In the genomic region with DNA sequence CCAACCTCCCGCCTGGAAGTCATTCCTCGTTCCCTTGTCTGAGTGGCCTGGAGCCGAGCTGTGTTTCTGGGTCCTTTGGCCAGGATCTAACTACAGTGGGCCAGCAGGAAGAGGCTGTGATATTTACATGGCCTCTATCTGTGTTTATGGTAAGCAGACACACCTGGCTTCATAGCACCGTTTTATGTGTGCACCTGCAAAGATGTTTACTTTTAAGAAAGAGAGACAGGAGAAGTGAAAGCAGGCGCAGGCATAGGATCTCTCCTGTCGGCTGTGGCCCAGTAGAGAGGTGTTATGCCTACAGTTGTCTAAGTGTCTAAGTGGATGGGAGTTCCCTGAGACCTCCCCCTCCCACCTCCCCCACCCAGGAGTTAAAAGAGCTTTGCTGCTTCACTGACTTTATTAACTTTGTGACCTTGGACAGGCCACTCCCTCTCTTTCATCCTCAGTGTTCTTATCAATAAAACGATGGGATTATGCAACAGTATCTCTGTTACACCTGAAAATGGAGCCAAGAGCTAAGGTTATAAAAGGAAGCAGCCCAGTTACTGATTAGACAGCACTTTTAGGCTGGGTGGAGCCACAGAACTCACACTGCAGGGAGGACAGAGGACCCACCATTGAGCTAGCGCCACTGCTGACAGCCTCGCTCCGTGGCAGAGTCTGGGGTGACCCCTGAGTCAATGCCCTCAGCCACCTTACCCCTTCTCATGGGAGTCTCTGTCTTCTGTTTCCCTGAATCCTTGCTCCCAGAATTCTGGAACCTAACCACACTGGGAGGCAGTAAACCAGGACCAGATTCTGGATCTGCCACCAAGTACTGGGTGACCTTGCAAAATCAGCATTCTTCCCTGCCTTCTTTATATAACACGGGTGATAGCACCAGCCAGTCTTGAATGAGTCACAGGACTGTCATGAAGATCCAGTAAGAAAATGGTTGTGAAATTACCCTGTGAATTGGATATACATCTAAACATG, we compare ENCODE assay signal across 8 cellular contexts. TPM values are rescaled to one million over a fixed set of nuclear protein-coding genes. Genes with fewer than 3 reads are reported as not detected.
A peak's percentile ranks its signal among the peaks of the same experiment; 100 is the strongest.
DNase-seq lines count a peak whose midpoint lies in the region; ATAC-seq and TF ChIP-seq lines count a peak whose summit lies in the region.

No MANE protein-coding gene starts in this region.

- peak overlapping the region; percentile 7 to 87 (median 76) for H3K27ac ChIP-seq in heart left ventricle
- peak overlapping the region; percentile 88 to 93 (median 92) for H3K27ac ChIP-seq in transverse colon

- H3K9me3 ChIP-seq in heart left ventricle (no peaks in the 10 kb centered on the region), transverse colon (no peaks in the 10 kb centered on the region)

- no peaks in the 10 kb centered on the region for H3K9me3 Mint-ChIP-seq in activated naive CD8-positive, alpha-beta T cell treated with anti-CD3 and anti-CD28 coated beads for 36 hours
- no peaks in the 10 kb centered on the region for H3K9me3 Mint-ChIP-seq in activated CD8-positive, alpha-beta memory T cell treated with anti-CD3 and anti-CD28 coated beads, Interleukin-2, amount 10 ng/mL, durations not matched to agents 7 days and 5 days (ENCODE audit: low read depth)

- peak; percentile 37 for ATAC-seq in GM18868 (IDR thresholded peaks at IDR 0.05; ENCODE audit: unreplicated experiment)
- peak; percentile 67 to 88 (median 82) for ATAC-seq in heart left ventricle
- no peak for ATAC-seq in activated CD8-positive, alpha-beta memory T cell treated with anti-CD3 and anti-CD28 coated beads, Interleukin-2, amount 10 ng/mL, durations not matched to agents 7 days and 5 days

- DNase-seq in HK-2 (ENCODE audit: unreplicated experiment), result peak; percentile 21
- DNase-seq in OCI-M1 (lab: John Stamatoyannopoulos, UW), result peak; percentile 52
- DNase-seq in heart left ventricle, result peak in 2 of 5 donors; percentile 45 to 73
- DNase-seq in transverse colon, result peak; percentile 84
- no peak for DNase-seq in NCI-H2171 (lab: John Stamatoyannopoulos, UW)
- no peak for DNase-seq in activated naive CD8-positive, alpha-beta T cell treated with anti-CD3 and anti-CD28 coated beads for 36 hours
- no peak for DNase-seq in activated CD8-positive, alpha-beta memory T cell treated with anti-CD3 and anti-CD28 coated beads, Interleukin-2, amount 10 ng/mL, durations not matched to agents 7 days and 5 days

- H3K27ac Mint-ChIP-seq in activated naive CD8-positive, alpha-beta T cell treated with anti-CD3 and anti-CD28 coated beads for 36 hours, result no peak overlapping the region
- H3K27ac Mint-ChIP-seq in activated CD8-positive, alpha-beta memory T cell treated with anti-CD3 and anti-CD28 coated beads, Interleukin-2, amount 10 ng/mL, durations not matched to agents 7 days and 5 days, result no peak overlapping the region

- no peaks in the 10 kb centered on the region for H3K4me1 Mint-ChIP-seq in activated naive CD8-positive, alpha-beta T cell treated with anti-CD3 and anti-CD28 coated beads for 36 hours
- no peaks in the 10 kb centered on the region for H3K4me1 Mint-ChIP-seq in activated CD8-positive, alpha-beta memory T cell treated with anti-CD3 and anti-CD28 coated beads, Interleukin-2, amount 10 ng/mL, durations not matched to agents 7 days and 5 days

- TF ChIP-seq EP300 in transverse colon (IDR thresholded peaks at IDR 0.05; ENCODE audit: low read depth), result no peak

- no peaks in the 10 kb centered on the region for H3K36me3 Mint-ChIP-seq in activated naive CD8-positive, alpha-beta T cell treated with anti-CD3 and anti-CD28 coated beads for 36 hours
- H3K36me3 Mint-ChIP-seq in activated CD8-positive, alpha-beta memory T cell treated with anti-CD3 and anti-CD28 coated beads, Interleukin-2, amount 10 ng/mL, durations not matched to agents 7 days and 5 days, result no peaks in the 10 kb centered on the region

- 45 to 56% (median 48%) methylated on average over 11 of the region's 11 CpGs for WGBS in heart left ventricle, 4 donors
- WGBS in transverse colon (ENCODE audit: low coverage in 1 of 2), 2 donors, result 33 to 45% methylated on average over 4 to 11 of the region's 11 CpGs

- H3K27me3 ChIP-seq in heart left ventricle, result no peaks in the 10 kb centered on the region
- no peaks in the 10 kb centered on the region for H3K27me3 ChIP-seq in transverse colon

- no peak for TF ChIP-seq CTCF in heart left ventricle (IDR thresholded peaks at IDR 0.05)
- no peak for TF ChIP-seq CTCF in transverse colon (IDR thresholded peaks at IDR 0.05)

- H3K4me3 ChIP-seq in heart left ventricle (no peak overlapping the region), transverse colon (peak overlapping the region in 1 of 4 donors; percentile 31)

- H3K36me3 ChIP-seq in heart left ventricle (no peaks in the 10 kb centered on the region), transverse colon (no peaks in the 10 kb centered on the region)

- CTCF ChIA-PET in activated CD8-positive, alpha-beta memory T cell treated with anti-CD3 and anti-CD28 coated beads, Interleukin-2, amount 10 ng/mL, durations not matched to agents 7 days and 5 days (lab: Charles Lee), result no interaction called here

- TF ChIP-seq POLR2A in heart left ventricle (IDR thresholded peaks at IDR 0.05) (no peak), transverse colon (IDR thresholded peaks at IDR 0.05) (peak; percentile 58)

- in situ Hi-C loops in transverse colon (cut with MboI; ENCODE audit: low pct_ligation_motif_present in 1 of 4, low pct_unique_long_range_greater_than_20kb in 1 of 4, low sequenced_read_pairs in 3 of 4), result no loop called here

- no peak overlapping the region for H3K4me3 Mint-ChIP-seq in activated naive CD8-positive, alpha-beta T cell treated with anti-CD3 and anti-CD28 coated beads for 36 hours
- H3K4me3 Mint-ChIP-seq in activated CD8-positive, alpha-beta memory T cell treated with anti-CD3 and anti-CD28 coated beads, Interleukin-2, amount 10 ng/mL, durations not matched to agents 7 days and 5 days, result no peak overlapping the region

- H3K4me1 ChIP-seq in heart left ventricle (peaks cover 4 to 50% (median 33%) of the 10 kb centered on the region in 12 donors), transverse colon (peaks cover 25 to 75% (median 54%) of the 10 kb centered on the region in 4 donors)

- intact Hi-C loops in heart left ventricle (cut with DNase I), result no loop called here
- intact Hi-C loops in transverse colon (cut with DNase I; ENCODE audit: low total_unique reads), result no loop called here

- H3K27me3 Mint-ChIP-seq in activated naive CD8-positive, alpha-beta T cell treated with anti-CD3 and anti-CD28 coated beads for 36 hours, result no peaks in the 10 kb centered on the region
- H3K27me3 Mint-ChIP-seq in activated CD8-positive, alpha-beta memory T cell treated with anti-CD3 and anti-CD28 coated beads, Interleukin-2, amount 10 ng/mL, durations not matched to agents 7 days and 5 days, result peaks cover 26% of the 10 kb centered on the region

RNA-seq across cellular contexts. Expression of a gene that starts 22.0 kb away (rescaled TPM):
- total RNA-seq in heart left ventricle, result 10 to 100 TPM in 1 of 9 donors, 1 to 10 TPM in 4, under 1 TPM in 4; 0.37 to 13.0 (median 1.3) TPM
- 1 to 10 TPM in 1 of 2 donors, under 1 TPM in 1; 0.61 to 1.4 TPM for polyA plus RNA-seq in heart left ventricle
- total RNA-seq in transverse colon, result 100 to 1,000 TPM; 335 to 641 (median 446) TPM
- total RNA-seq in activated naive CD8-positive, alpha-beta T cell treated with anti-CD3 and anti-CD28 coated beads for 36 hours, result under 1 TPM; 0.14 to 0.48 TPM
- total RNA-seq in activated CD8-positive, alpha-beta memory T cell treated with anti-CD3 and anti-CD28 coated beads, Interleukin-2, amount 10 ng/mL, durations not matched to agents 7 days and 5 days, result not detected

Comparison
In these comparisons a context has a peak if more than half of its experiments do, and no peak if none do; other contexts are left out.
1. DNase-seq: peak in HK-2 (single experiment), OCI-M1 (single experiment) and transverse colon (single experiment); none in NCI-H2171 (single experiment), activated naive CD8-positive, alpha-beta T cell treated with anti-CD3 and anti-CD28 coated beads for 36 hours (single experiment) and activated CD8-positive, alpha-beta memory T cell treated with anti-CD3 and anti-CD28 coated beads, Interleukin-2, amount 10 ng/mL, durations not matched to agents 7 days and 5 days (single experiment).
2. RNA of a gene that starts 22.0 kb away (total RNA-seq): 335 to 641 TPM in transverse colon; 0.37 to 13.0 TPM in heart left ventricle, 0.14 to 0.48 TPM in activated naive CD8-positive, alpha-beta T cell treated with anti-CD3 and anti-CD28 coated beads for 36 hours and not detected in activated CD8-positive, alpha-beta memory T cell treated with anti-CD3 and anti-CD28 coated beads, Interleukin-2, amount 10 ng/mL, durations not matched to agents 7 days and 5 days; every median in the first group is over 10 times any median in the second.